ENCODE assay signal across 2 cellular contexts in genomic region chr2:160114721-160115120, GRCh38. TPM values are rescaled to one million over a fixed set of nuclear protein-coding genes. Genes with fewer than 3 reads are reported as not detected.
"Had no signal": no experiment of that assay in that cellular context is flagged by ENCODE, and none has a peak within 500 bp of the region (broad histone marks: within the 10 kb centered on the region; RNA-seq: fewer than 3 reads in every experiment).

No MANE protein-coding gene starts in this region.

RNA-seq across cellular contexts. Expression of gene PLA2R1, which starts 52.3 kb away (rescaled TPM):
- total RNA-seq: HepG2, SK-MEL-5 had no signal
